In genomic region chr17:78716814-78717393, GRCh38 we compare ENCODE assay signal across 8 cellular contexts.
A peak's percentile ranks its signal among the peaks of the same experiment; 100 is the strongest.
DNase-seq lines count a peak whose midpoint lies in the region; ATAC-seq lines count a peak whose summit lies in the region.

No MANE protein-coding gene starts in this region.

- intact Hi-C loops in Right ventricle myocardium superior (cut with DNase I): no loop called here

- peak; percentile 33 for DNase-seq in NCI-H1436 (lab: John Stamatoyannopoulos, UW)
- DNase-seq in NCI-H1436 treated with DMSO at 0.1 percent for 48 hours (lab: John Stamatoyannopoulos, UW): no peak
- DNase-seq in NCI-H2171 (lab: John Stamatoyannopoulos, UW): peak; percentile 82
- DNase-seq in activated naive CD4-positive, alpha-beta T cell treated with anti-CD3 and anti-CD28 coated beads, Interleukin-2, amount 50 U/mL, for 16 hours: peak; percentile 61
- DNase-seq in Right ventricle myocardium superior: peak; percentile 86
- peak; percentile 95 for DNase-seq in pons (ENCODE audit: low spot score)
- no peak for DNase-seq in activated CD4-positive, CD25-positive, alpha-beta regulatory T cell treated with anti-CD3 and anti-CD28 coated beads, Interleukin-2, amount 50 U/mL, for 72 hours
- DNase-seq in RKO (ENCODE audit: low spot score): no peak

- peak; percentile 92 for ATAC-seq in Right ventricle myocardium superior (ENCODE audit: poor library complexity)

Comparison
In these comparisons a context has a peak if more than half of its experiments do, and no peak if none do; other contexts are left out.
1. DNase-seq: peak in NCI-H1436 (single experiment), NCI-H2171 (single experiment), activated naive CD4-positive, alpha-beta T cell treated with anti-CD3 and anti-CD28 coated beads, Interleukin-2, amount 50 U/mL, for 16 hours (single experiment), Right ventricle myocardium superior (single experiment) and pons (single experiment); none in NCI-H1436 treated with DMSO at 0.1 percent for 48 hours (single experiment), activated CD4-positive, CD25-positive, alpha-beta regulatory T cell treated with anti-CD3 and anti-CD28 coated beads, Interleukin-2, amount 50 U/mL, for 72 hours (single experiment) and RKO (single experiment).